Comparison of ENCODE assay signal across 18 cellular contexts in genomic region chr15:58678683-58679082, GRCh38.
A peak's percentile ranks its signal among the peaks of the same experiment; 100 is the strongest.
DNase-seq lines count a peak whose midpoint lies in the region; ATAC-seq, FAIRE-seq and TF ChIP-seq lines count a peak whose summit lies in the region.
"Had no signal": no experiment of that assay in that cellular context is flagged by ENCODE, and none has a peak within 500 bp of the region (broad histone marks: within the 10 kb centered on the region; RNA-seq: fewer than 3 reads in every experiment).

No MANE protein-coding gene starts in this region.

- H2AFZ ChIP-seq in endothelial cell of umbilical vein (ENCODE audit: low read depth, low read length) (no peak overlapping the region), neural cell (ENCODE audit: low read depth, low read length) (no peak overlapping the region)

- peak; percentile 79 for TF ChIP-seq EP300 in neural cell (conservative IDR thresholded peaks at IDR 0.05; ENCODE audit: poor library complexity, severe bottlenecking)

- POLR2A ChIA-PET in endothelial cell of umbilical vein (lab: Charles Lee), result no interaction called here

- no TSS peak for BruUV-seq in endothelial cell of umbilical vein (replicated peaks; lab: Mats Ljungman, UMichigan)

- H3K36me3 ChIP-seq in RWPE2 (ENCODE audit: low read depth), result peaks cover 41% of the 10 kb centered on the region
- no peaks in the 10 kb centered on the region for H3K36me3 ChIP-seq in endothelial cell of umbilical vein (ENCODE audit: control insufficient read depth in 2 of 2, extremely low read depth in 1 of 2, insufficient read depth in 2 of 2, low read length in 2 of 2)
- H3K36me3 ChIP-seq in neural cell (ENCODE audit: insufficient read depth, low read length), result no peaks in the 10 kb centered on the region
- H3K36me3 ChIP-seq: adrenal gland had no signal

- intact Hi-C loops in endothelial cell of umbilical vein (cut with micrococcal nuclease), result no loop called here

- peaks cover 7% of the 10 kb centered on the region for H3K79me2 ChIP-seq in endothelial cell of umbilical vein (ENCODE audit: control insufficient read depth, insufficient read depth, low read length)
- H3K79me2 ChIP-seq in neural cell (replicated peaks; ENCODE audit: insufficient read depth, low read length), result peaks cover 13% of the 10 kb centered on the region

- TF ChIP-seq POLR2A in endothelial cell of umbilical vein (IDR thresholded peaks at IDR 0.05; ENCODE audit: low read depth, low read length), result no peak

- H3K4me2 ChIP-seq in endothelial cell of umbilical vein (ENCODE audit: insufficient read depth, low read length) (no peak overlapping the region), neural cell (ENCODE audit: low read length) (no peak overlapping the region)

- H3K27ac ChIP-seq in RWPE2 (ENCODE audit: poor library complexity, severe bottlenecking) (no peak overlapping the region), endothelial cell of umbilical vein (ENCODE audit: insufficient read depth, low read depth, low read length) (no peak overlapping the region), neural cell (ENCODE audit: low read length) (no peak overlapping the region)
- H3K27ac ChIP-seq: adrenal gland, heart left ventricle, spleen, upper lobe of left lung, VCaP had no signal

- ATAC-seq in RWPE2 (ENCODE audit: low read depth), result peak; percentile 58
- ATAC-seq: HCT116; PC-3; stimulated activated naive CD8-positive, alpha-beta T cell treated with anti-CD3 and anti-CD28 coated beads, Interleukin-15, amount 100 ng/mL, for 72 hours had no signal

- TF ChIP-seq CTCF in RWPE2 (IDR thresholded peaks at IDR 0.05; ENCODE audit: poor library complexity, severe bottlenecking) (no peak), endothelial cell of umbilical vein (IDR thresholded peaks at IDR 0.05; ENCODE audit: extremely low read depth in 1 of 2, insufficient read depth in 1 of 2, low read depth in 1 of 2, low read length in 2 of 2) (no peak), neural cell (IDR thresholded peaks at IDR 0.05; ENCODE audit: poor library complexity, severe bottlenecking) (no peak)

- DNase-seq in HTR-8/SVneo (ENCODE audit: insufficient read length, low spot score) (no peak), RWPE2 (ENCODE audit: low spot score) (no peak), endothelial cell of umbilical vein (ENCODE audit: low read depth, low spot score) (peak; percentile 55), NCI-H2107 treated with DMSO at 0.1 percent for 48 hours (lab: John Stamatoyannopoulos, UW; ENCODE audit: unreplicated experiment) (no peak), NCI-H1048 (lab: John Stamatoyannopoulos, UW) (no peak), RKO (ENCODE audit: low spot score) (no peak)
- DNase-seq: activated gamma-delta T cell treated with Interleukin-2 at 50 U/mL for 16 hours; adrenal gland; effector CD8-positive, alpha-beta T cell; heart left ventricle; PC-3; spleen; stimulated activated CD4-positive, alpha-beta T cell treated with anti-CD3 and anti-CD28 coated beads, Interleukin-4, amount 100 ng/mL, for 4 hours; stimulated activated naive CD8-positive, alpha-beta T cell treated with anti-CD3 and anti-CD28 coated beads, Interleukin-15, amount 100 ng/mL, for 72 hours; upper lobe of left lung had no signal

- no peaks in the 10 kb centered on the region for H4K20me1 ChIP-seq in endothelial cell of umbilical vein (replicated peaks; ENCODE audit: control insufficient read depth, extremely low read depth, insufficient read depth, low read length)
- H4K20me1 ChIP-seq in neural cell (ENCODE audit: insufficient read depth), result no peaks in the 10 kb centered on the region

- H3K4me1 ChIP-seq in RWPE2 (ENCODE audit: insufficient read depth, poor library complexity, severe bottlenecking) (peaks cover 8% of the 10 kb centered on the region), endothelial cell of umbilical vein (ENCODE audit: control insufficient read depth, extremely low read depth, insufficient read depth, low read length) (peaks cover 11% of the 10 kb centered on the region)
- H3K4me1 ChIP-seq: adrenal gland, upper lobe of left lung had no signal

- no peaks in the 10 kb centered on the region for H3K9me1 ChIP-seq in endothelial cell of umbilical vein (replicated peaks; ENCODE audit: control insufficient read depth, extremely low read depth, insufficient read depth, low read length)

- H3F3A ChIP-seq in neural cell (ENCODE audit: insufficient read depth, low read length, poor library complexity, severe bottlenecking), result no peaks in the 10 kb centered on the region

- H3K4me3 ChIP-seq in RWPE2 (ENCODE audit: severe bottlenecking) (no peak overlapping the region), endothelial cell of umbilical vein (replicated peaks in 1 of 3; ENCODE audit: insufficient read depth in 1 of 3, low read depth in 1 of 3, low read length in 3 of 3) (no peak overlapping the region), neural cell (ENCODE audit: low read length) (no peak overlapping the region)
- H3K4me3 ChIP-seq: adrenal gland, heart left ventricle, spleen, upper lobe of left lung had no signal

- peak; percentile 23 for FAIRE-seq in HTR-8/SVneo (lab: Jason Lieb, UNC)
- no peak for FAIRE-seq in endothelial cell of umbilical vein (lab: Jason Lieb, UNC)

- no peaks in the 10 kb centered on the region for H3K9me3 ChIP-seq in RWPE2 (ENCODE audit: severe bottlenecking)
- no peaks in the 10 kb centered on the region for H3K9me3 ChIP-seq in endothelial cell of umbilical vein (replicated peaks; ENCODE audit: control insufficient read depth, insufficient read depth, low read length)
- H3K9me3 ChIP-seq in neural cell (ENCODE audit: low read length), result no peaks in the 10 kb centered on the region
- H3K9me3 ChIP-seq: adrenal gland, heart left ventricle, spleen, upper lobe of left lung had no signal

- H3K9ac ChIP-seq in endothelial cell of umbilical vein (replicated peaks; ENCODE audit: extremely low read depth, insufficient read depth, low read length) (no peak overlapping the region), neural cell (ENCODE audit: low read length) (no peak overlapping the region)

- CTCF ChIA-PET in endothelial cell of umbilical vein (lab: Charles Lee), result interaction anchor here (1.8 kb wide), 1 partner anchor 13 kb away, joined by 10 read pairs; no protein-coding TSS in a partner anchor

- H3K9me2 ChIP-seq in neural cell (ENCODE audit: insufficient read depth, low read length), result no peaks in the 10 kb centered on the region

- TF ChIP-seq RAD21 in neural cell (conservative IDR thresholded peaks at IDR 0.05), result no peak

- dilution Hi-C loops in endothelial cell of umbilical vein (cut with MboI; ENCODE audit: extremely low pct_ligation_motif_present, low sequenced_read_pairs), result no loop called here

- no peaks in the 10 kb centered on the region for H3K27me3 ChIP-seq in RWPE2 (ENCODE audit: insufficient read depth, poor library complexity, severe bottlenecking)
- H3K27me3 ChIP-seq in endothelial cell of umbilical vein (ENCODE audit: control insufficient read depth in 2 of 2, insufficient read depth in 2 of 2, low read length in 2 of 2), result no peaks in the 10 kb centered on the region
- H3K27me3 ChIP-seq in neural cell (ENCODE audit: insufficient read depth, low read depth, low read length), result no peaks in the 10 kb centered on the region
- H3K27me3 ChIP-seq: adrenal gland, heart left ventricle, spleen, upper lobe of left lung had no signal

TF ChIP-seq in endothelial cell of umbilical vein, 7 proteins besides CTCF, POLR2A, EP300 and RAD21:
- TF ChIP-seq FOS (IDR thresholded peaks at IDR 0.05; ENCODE audit: borderline replicate concordance, insufficient read depth, low read length) (peak; percentile 33), EZH2 (IDR thresholded peaks at IDR 0.05; ENCODE audit: borderline replicate concordance, low read depth, low read length, severe bottlenecking) (no peak), JUN (IDR thresholded peaks at IDR 0.05; ENCODE audit: borderline replicate concordance, insufficient read depth, insufficient read length, low read depth) (peak; percentile 4)

TF ChIP-seq in neural cell, 6 proteins besides CTCF, POLR2A, EP300 and RAD21:
- no peak for TF ChIP-seq REST (IDR thresholded peaks at IDR 0.05; ENCODE audit: borderline replicate concordance)
- TF ChIP-seq POLR2AphosphoS5 (IDR thresholded peaks at IDR 0.05), result peak; percentile 70
- no peak for TF ChIP-seq MXI1 (conservative IDR thresholded peaks at IDR 0.05; ENCODE audit: poor library complexity, severe bottlenecking)
